11 cellular contexts compared by ENCODE assay signal in the genomic region with DNA sequence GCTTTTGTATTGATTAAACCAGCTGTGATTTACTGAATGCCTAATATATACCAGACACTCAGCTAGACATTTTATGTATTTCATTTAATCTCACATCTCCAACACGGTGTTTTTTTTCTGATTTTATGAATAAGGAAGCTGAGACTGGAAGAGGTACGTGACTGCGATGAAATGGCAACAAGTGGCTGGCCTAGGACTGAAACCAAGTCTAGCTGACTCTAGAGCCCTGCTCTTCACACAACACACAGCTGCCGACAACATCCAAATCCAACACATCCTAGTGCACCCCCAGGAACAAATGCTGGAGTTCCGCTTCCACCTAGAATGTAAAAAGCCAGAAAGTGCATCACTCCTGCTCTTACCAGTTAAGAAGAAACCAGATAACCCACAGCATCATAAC.
"Had no signal": no experiment of that assay in that cellular context is flagged by ENCODE, and none has a peak within 500 bp of the region (broad histone marks: within the 10 kb centered on the region; RNA-seq: fewer than 3 reads in every experiment).

No MANE protein-coding gene starts in this region.

- H3K27ac ChIP-seq: hepatocyte, neural progenitor cell, pancreas, Peyer's patch, testis, upper lobe of right lung had no signal

- DNase-seq: activated CD4-positive, CD25-positive, alpha-beta regulatory T cell treated with anti-CD3 and anti-CD28 coated beads, Interleukin-2, amount 50 U/mL, for 72 hours; central memory CD4-positive, alpha-beta T cell; effector memory CD4-positive, alpha-beta T cell; kidney glomerular epithelial cell; pancreas; Peyer's patch; SHP77; testis; upper lobe of right lung had no signal

- H3K4me1 Mint-ChIP-seq: neural progenitor cell had no signal

- H3K9me3 ChIP-seq: pancreas, Peyer's patch, testis, upper lobe of right lung had no signal

- H3K4me3 Mint-ChIP-seq: neural progenitor cell had no signal

- H3K4me3 ChIP-seq: hepatocyte, neural progenitor cell, pancreas, Peyer's patch, testis, upper lobe of right lung had no signal

- H3K4me1 ChIP-seq: neural progenitor cell, Peyer's patch, testis, upper lobe of right lung had no signal

- H3K27me3 ChIP-seq: hepatocyte, neural progenitor cell, pancreas, Peyer's patch, testis, upper lobe of right lung had no signal

- H3K9me3 Mint-ChIP-seq: neural progenitor cell had no signal

- H3K27ac Mint-ChIP-seq: neural progenitor cell had no signal

- ATAC-seq: pancreas, upper lobe of right lung had no signal
